Comparison of ENCODE assay signal across 22 cellular contexts in genomic region chr2:238527565-238527964, GRCh38.
DNase-seq lines count a peak whose midpoint lies in the region; ATAC-seq and TF ChIP-seq lines count a peak whose summit lies in the region.
"Had no signal": no experiment of that assay in that cellular context is flagged by ENCODE, and none has a peak within 500 bp of the region (broad histone marks: within the 10 kb centered on the region; RNA-seq: fewer than 3 reads in every experiment).

No MANE protein-coding gene starts in this region.

- H4K8ac ChIP-seq in neuronal stem cell (ENCODE audit: low read depth, low read length), result no peak overlapping the region

- no peak overlapping the region for H3K23ac ChIP-seq in neuronal stem cell (ENCODE audit: low read depth, low read length, poor library complexity)

- H3K9me3 ChIP-seq in BLaER1 treated with 17β-estradiol and CSF1 and Interleukin-3, amounts not matched to agents 10 nM and 100 nM (replicated peaks in 1 of 11), result peaks cover 26 to 39% (median 29%) of the 10 kb centered on the region in 11 experiments
- H3K9me3 ChIP-seq in RWPE2 (ENCODE audit: severe bottlenecking) (no peaks in the 10 kb centered on the region), fibroblast of lung (ENCODE audit: control insufficient read depth, insufficient read depth, low read depth, low read length) (no peaks in the 10 kb centered on the region), neuronal stem cell (replicated peaks in 1 of 2; ENCODE audit: control insufficient read depth in 2 of 2, insufficient read depth in 1 of 2, low read depth in 1 of 2, low read length in 2 of 2) (peaks cover 3 to 6% of the 10 kb centered on the region in 2 donors)
- H3K9me3 ChIP-seq: BE2C had no signal

- ATAC-seq in RWPE2 (ENCODE audit: low read depth) (peak; percentile 81), HG03108 (IDR thresholded peaks at IDR 0.05; ENCODE audit: unreplicated experiment) (no peak), HG03439 (IDR thresholded peaks at IDR 0.05; ENCODE audit: unreplicated experiment) (no peak)
- ATAC-seq: T-cell had no signal

- H3K27me3 ChIP-seq in BLaER1 treated with 17β-estradiol and CSF1 and Interleukin-3, amounts not matched to agents 10 nM and 100 nM, result peaks cover 0 to 20% (median 0%) of the 10 kb centered on the region in 11 experiments; a peak in 4 of 22 replicates
- H3K27me3 ChIP-seq in RWPE2 (ENCODE audit: insufficient read depth, poor library complexity, severe bottlenecking) (no peaks in the 10 kb centered on the region), fibroblast of lung (ENCODE audit: control insufficient read depth, insufficient read depth, low read length) (no peaks in the 10 kb centered on the region), neuronal stem cell (ENCODE audit: control insufficient read depth in 3 of 3, insufficient read depth in 3 of 3, low read depth in 1 of 3, low read length in 3 of 3) (no peaks in the 10 kb centered on the region)

- H3K4me2 ChIP-seq in BLaER1 treated with 17β-estradiol and CSF1 and Interleukin-3, amounts not matched to agents 10 nM and 100 nM, result peak overlapping the region in 8 of 11 experiments; percentile 5 to 94 (median 88); a peak in 11 of 22 replicates
- H3K4me2 ChIP-seq in fibroblast of lung (ENCODE audit: extremely low read depth, insufficient read depth, low read length) (no peak overlapping the region), neuronal stem cell (ENCODE audit: insufficient read depth, low read length, poor library complexity, severe bottlenecking) (no peak overlapping the region)

- no peak overlapping the region for H2BK12ac ChIP-seq in neuronal stem cell (ENCODE audit: low read length)

- H3K4ac ChIP-seq in neuronal stem cell (ENCODE audit: low read length), result no peak overlapping the region

- no peaks in the 10 kb centered on the region for H4K20me1 ChIP-seq in BLaER1 treated with 17β-estradiol and CSF1 and Interleukin-3, amounts not matched to agents 10 nM and 100 nM
- H4K20me1 ChIP-seq in fibroblast of lung (ENCODE audit: control insufficient read depth, extremely low read depth, insufficient read depth, low read length), result no peaks in the 10 kb centered on the region

- no peaks in the 10 kb centered on the region for H3K79me2 ChIP-seq in fibroblast of lung (ENCODE audit: control insufficient read depth, insufficient read depth, low read length)
- H3K79me2 ChIP-seq: parathyroid adenoma had no signal

- TF ChIP-seq CTCF in RWPE2 (IDR thresholded peaks at IDR 0.05; ENCODE audit: poor library complexity, severe bottlenecking) (no peak), fibroblast of lung (conservative IDR thresholded peaks at IDR 0.05 in 1 of 2, IDR thresholded peaks at IDR 0.05 in 1 of 2; ENCODE audit: low read depth in 1 of 2, low read length in 2 of 2) (no peak)

- no peak overlapping the region for H2BK15ac ChIP-seq in neuronal stem cell (ENCODE audit: low read length)

- peak overlapping the region; percentile 30 for H2AK5ac ChIP-seq in neuronal stem cell (ENCODE audit: low read depth, low read length)

- no peak overlapping the region for H3K18ac ChIP-seq in neuronal stem cell (ENCODE audit: low read length)

- H3K27ac ChIP-seq in BLaER1 treated with 17β-estradiol and CSF1 and Interleukin-3, amounts not matched to agents 10 nM and 100 nM, result no peak overlapping the region
- H3K27ac ChIP-seq in RWPE2 (ENCODE audit: poor library complexity, severe bottlenecking) (peak overlapping the region; percentile 55), fibroblast of lung (ENCODE audit: insufficient read depth, low read length) (no peak overlapping the region), neuronal stem cell (replicated peaks; ENCODE audit: low read length) (no peak overlapping the region)
- H3K27ac ChIP-seq: parathyroid adenoma, skin epidermis, VCaP had no signal

- DNase-seq in RWPE2 (ENCODE audit: low spot score) (no peak), fibroblast of lung (ENCODE audit: low read depth in 2 of 2) (peak; percentile 19 to 82), neuronal stem cell (ENCODE audit: low spot score) (no peak), COLO829 (ENCODE audit: low spot score) (no peak), NCI-H1092 treated with DMSO at 0.1 percent for 48 hours (lab: John Stamatoyannopoulos, UW) (no peak)
- DNase-seq: activated CD4-positive, alpha-beta memory T cell treated with anti-CD3 and anti-CD28 coated beads for 36 hours; activated naive CD8-positive, alpha-beta T cell treated with anti-CD3 and anti-CD28 coated beads, Interleukin-2, amount 10 ng/mL, durations not matched to agents 7 days and 5 days; activated T-cell treated with anti-CD3 and anti-CD28 coated beads, Interleukin-2, amount 50 U/mL, for 24 hours; BE2C; central memory CD4-positive, alpha-beta T cell; DMS153; NCI-H1694; NCI-H345; NK-92 treated with Interleukin-12 subunit alpha and Interleukin-12 subunit beta, amount 100 ng/mL, for 24 hours; stimulated activated CD4-positive, alpha-beta T cell treated with anti-CD3 and anti-CD28 coated beads, Interleukin-4, amount 100 ng/mL, for 1 hour; T-cell had no signal

- H3K4me3 ChIP-seq in BLaER1 treated with 17β-estradiol and CSF1 and Interleukin-3, amounts not matched to agents 10 nM and 100 nM, result no peak overlapping the region
- H3K4me3 ChIP-seq in RWPE2 (ENCODE audit: severe bottlenecking), result no peak overlapping the region
- H3K4me3 ChIP-seq in fibroblast of lung (replicated peaks in 1 of 4; ENCODE audit: control extremely low read depth in 1 of 4, insufficient read depth in 1 of 4, low read depth in 3 of 4, low read length in 4 of 4), result no peak overlapping the region
- H3K4me3 ChIP-seq in neuronal stem cell (ENCODE audit: low read length in 2 of 2), result peak overlapping the region in 1 of 2 donors; percentile 23
- H3K4me3 ChIP-seq: skin epidermis had no signal

- H3K79me1 ChIP-seq in neuronal stem cell (ENCODE audit: low read depth, low read length), result no peaks in the 10 kb centered on the region

- no peak overlapping the region for H3K14ac ChIP-seq in neuronal stem cell (ENCODE audit: low read length)

- no CpG with 5 or more reads among the region's 3 CpGs for WGBS in neuronal stem cell (ENCODE audit: extremely low coverage in 2 of 2, insufficient read length in 2 of 2, insufficient replicate concordance in 1 of 2), 2 donors

- H3K36me3 ChIP-seq in BLaER1 treated with 17β-estradiol and CSF1 and Interleukin-3, amounts not matched to agents 10 nM and 100 nM, result peaks cover 0 to 10% (median 0%) of the 10 kb centered on the region in 11 experiments; a peak in 5 of 22 replicates
- H3K36me3 ChIP-seq in RWPE2 (ENCODE audit: low read depth) (no peaks in the 10 kb centered on the region), fibroblast of lung (ENCODE audit: control insufficient read depth, insufficient read depth, low read length) (no peaks in the 10 kb centered on the region), neuronal stem cell (replicated peaks in 1 of 2; ENCODE audit: control insufficient read depth in 2 of 2, insufficient read depth in 2 of 2, low read length in 2 of 2) (no peaks in the 10 kb centered on the region)
- H3K36me3 ChIP-seq: BE2C had no signal

- H2BK120ac ChIP-seq in neuronal stem cell (ENCODE audit: low read depth, low read length), result no peak overlapping the region

- no peak overlapping the region for H3K9ac ChIP-seq in BLaER1 treated with 17β-estradiol and CSF1 and Interleukin-3, amounts not matched to agents 10 nM and 100 nM
- H3K9ac ChIP-seq in fibroblast of lung (ENCODE audit: insufficient read depth, low read length) (no peak overlapping the region), neuronal stem cell (ENCODE audit: low read depth, low read length, poor library complexity) (no peak overlapping the region)
- H3K9ac ChIP-seq: parathyroid adenoma had no signal

- H4K91ac ChIP-seq in neuronal stem cell (ENCODE audit: low read depth, low read length, poor library complexity), result no peak overlapping the region

- H2BK5ac ChIP-seq in neuronal stem cell (ENCODE audit: low read length), result no peak overlapping the region

- H2AFZ ChIP-seq in fibroblast of lung (ENCODE audit: low read length) (no peak overlapping the region), neuronal stem cell (ENCODE audit: low read length) (no peak overlapping the region)
- H2AFZ ChIP-seq: parathyroid adenoma had no signal

- peaks cover 39 to 72% (median 61%) of the 10 kb centered on the region in 10 experiments for H3K4me1 ChIP-seq in BLaER1 treated with 17β-estradiol and CSF1 and Interleukin-3, amounts not matched to agents 10 nM and 100 nM
- H3K4me1 ChIP-seq in RWPE2 (ENCODE audit: insufficient read depth, poor library complexity, severe bottlenecking) (peaks cover 11% of the 10 kb centered on the region), fibroblast of lung (ENCODE audit: control insufficient read depth, extremely low read depth, insufficient read depth, low read length) (peaks cover 2% of the 10 kb centered on the region), neuronal stem cell (ENCODE audit: control insufficient read depth in 2 of 2, insufficient read depth in 1 of 2, low read depth in 1 of 2, low read length in 2 of 2) (peaks cover 6 to 16% of the 10 kb centered on the region in 2 donors)
- H3K4me1 ChIP-seq: BE2C, parathyroid adenoma had no signal

Comparison
In these comparisons a context has a peak if more than half of its experiments do, and no peak if none do; other contexts are left out.
1. H3K4me2 ChIP-seq: peak in BLaER1 treated with 17β-estradiol and CSF1 and Interleukin-3, amounts not matched to agents 10 nM and 100 nM (8 of 11); none in fibroblast of lung (single experiment) and neuronal stem cell (single experiment).
2. DNase-seq: peak in fibroblast of lung (2 of 2); none in RWPE2 (single experiment), neuronal stem cell (single experiment), COLO829 (single experiment) and NCI-H1092 treated with DMSO at 0.1 percent for 48 hours (single experiment).